ENCODE assay signal across 9 cellular contexts in the genomic region with DNA sequence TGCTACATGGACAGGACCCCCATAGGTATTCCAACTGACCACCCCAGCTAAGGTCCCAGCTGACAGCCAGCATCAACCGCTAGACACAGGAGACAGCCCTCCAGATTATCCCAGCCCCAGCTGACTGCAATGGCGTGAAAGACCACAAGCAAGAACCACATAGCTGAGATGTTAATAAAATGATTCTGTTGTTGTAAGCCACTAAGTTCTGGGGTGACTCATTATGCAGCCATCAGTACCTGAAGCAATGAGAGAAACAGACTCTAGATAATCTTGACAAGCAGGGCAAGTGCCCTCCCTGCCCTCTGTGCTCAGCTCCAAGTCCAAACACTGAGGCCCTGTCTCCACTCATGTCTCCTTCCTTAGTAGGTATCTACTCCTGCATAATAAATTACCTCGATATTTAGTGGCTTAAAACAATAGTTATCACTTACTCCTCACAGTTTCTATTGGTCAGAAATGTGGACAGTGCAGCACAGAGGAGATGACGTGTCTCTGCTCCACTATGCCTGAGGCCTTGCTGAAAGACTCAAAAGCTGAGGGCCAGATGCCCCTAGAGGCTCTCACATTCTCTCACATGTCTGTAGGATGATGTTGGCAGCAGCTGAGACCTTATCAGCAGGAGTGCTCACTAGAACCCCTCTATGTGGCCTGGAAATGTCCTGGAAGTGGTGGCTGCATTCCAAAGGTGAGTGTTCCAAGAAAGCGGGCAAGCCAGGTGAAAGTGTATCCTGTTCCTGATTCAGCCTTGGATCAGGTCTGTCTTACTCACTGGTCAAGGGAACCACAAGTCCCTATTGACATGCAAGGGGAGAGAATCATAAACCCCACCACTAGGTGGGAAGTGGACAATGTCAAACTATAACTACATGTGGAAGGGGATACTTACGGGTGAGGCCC. TPM values are rescaled to one million over a fixed set of nuclear protein-coding genes. Genes with fewer than 3 reads are reported as not detected.
DNase-seq lines count a peak whose midpoint lies in the region; ATAC-seq, FAIRE-seq and TF ChIP-seq lines count a peak whose summit lies in the region.
"Had no signal": no experiment of that assay in that cellular context is flagged by ENCODE, and none has a peak within 500 bp of the region (broad histone marks: within the 10 kb centered on the region; RNA-seq: fewer than 3 reads in every experiment).

No MANE protein-coding gene starts in this region.

- CTCF ChIA-PET in GM12878 (lab: Yijun Ruan, JAX) (interaction anchor here (0.8 to 4.2 kb wide), 9 partner anchors 11 to 73 kb away, joined by 3 to 23 read pairs (median 4); no protein-coding TSS in a partner anchor), HEK293T (lab: Yijun Ruan, JAX) (interaction anchor here (0.7 kb wide), 1 partner anchor 10 kb away, joined by 3 read pairs; no protein-coding TSS in a partner anchor)

- no peak overlapping the region for H3K9ac ChIP-seq in GM12878 (ENCODE audit: control insufficient read depth, insufficient read depth, low read length)

- peaks cover 92% of the 10 kb centered on the region for H3K79me2 ChIP-seq in GM12878 (ENCODE audit: control insufficient read depth, insufficient read depth, low read length)

- TF ChIP-seq POLR2A in GM12878 (IDR thresholded peaks at IDR 0.05; ENCODE audit: low read depth, low read length): no peak

- SMC1A ChIA-PET in GM12878 (lab: Charles Lee; ENCODE audit: uncharacterized antibody, unreplicated experiment): interaction anchor here (0.8 to 4.8 kb wide), 7 partner anchors 11 to 376 kb away, joined by 3 to 26 read pairs (median 5); no protein-coding TSS in a partner anchor

- POLR2A ChIA-PET in GM12878 (lab: Charles Lee): interaction anchor here (1.0 to 3.5 kb wide), 3 partner anchors 11 to 32 kb away, joined by 3 to 19 read pairs (median 3); no protein-coding TSS in a partner anchor
- POLR2A ChIA-PET in HEK293T (lab: Yijun Ruan, JAX): interaction anchor here (1.7 kb wide), 1 partner anchor 10 kb away, joined by 7 read pairs; no protein-coding TSS in a partner anchor

- peak overlapping the region; percentile 96 for H3K4me2 ChIP-seq in GM12878 (ENCODE audit: control insufficient read depth, insufficient read depth)

- 90% methylated on average over 6 of the region's 6 CpGs for WGBS in GM12878 (ENCODE audit: insufficient coverage, insufficient replicate concordance, low lambda C conversion rate, missing lambda C conversion rate)
- WGBS in lung, 2 donors: 67 to 70% methylated on average over 6 of the region's 6 CpGs

- no peaks in the 10 kb centered on the region for H3K9me3 ChIP-seq in GM12878 (replicated peaks; ENCODE audit: control insufficient read depth, insufficient read depth, low read length)
- H3K9me3 ChIP-seq in lung (ENCODE audit: control insufficient read depth in 2 of 2, insufficient read depth in 1 of 2, low read length in 1 of 2): no peaks in the 10 kb centered on the region
- H3K9me3 ChIP-seq: prostate gland had no signal

- H2AFZ ChIP-seq in GM12878 (ENCODE audit: control insufficient read depth, low read depth, low read length): no peak overlapping the region

- 0 out of 3 replicates have a peak, but pooled peaks have one; percentile 4 for ATAC-seq in GM12878
- no peak for ATAC-seq in lung (ENCODE audit: insufficient read depth, low FRiP score)

- DNase-seq in AG08395 (ENCODE audit: low spot score): peak; percentile 74
- DNase-seq in HS-5 (ENCODE audit: low read depth): peak; percentile 77
- DNase-seq in GM12878 (ENCODE audit: low read depth, low spot score): no peak
- no peak for DNase-seq in lung (ENCODE audit: low spot score)
- DNase-seq in HEK293T (ENCODE audit: extremely low spot score): no peak
- no peak for DNase-seq in OCI-M1 (lab: John Stamatoyannopoulos, UW)
- no peak for DNase-seq in OCI-M2 (lab: John Stamatoyannopoulos, UW; ENCODE audit: unreplicated experiment)
- DNase-seq in NCI-H1930 (lab: John Stamatoyannopoulos, UW): no peak

- no peak for TF ChIP-seq RAD21 in GM12878 (IDR thresholded peaks at IDR 0.05; ENCODE audit: insufficient read depth, low read depth, low read length)

- TF ChIP-seq CTCF in GM12878 (IDR thresholded peaks at IDR 0.05 in 2 of 3, conservative IDR thresholded peaks at IDR 0.05 in 1 of 3; ENCODE audit: control insufficient read depth in 2 of 3, extremely low read depth in 1 of 3, insufficient read depth in 1 of 3, low read depth in 3 of 3, low read length in 3 of 3) (no peak), lung (IDR thresholded peaks at IDR 0.05; ENCODE audit: control extremely low read depth, extremely low read depth) (no peak)

- no peak for TF ChIP-seq EP300 in GM12878 (IDR thresholded peaks at IDR 0.05; ENCODE audit: borderline replicate concordance in 1 of 2, control insufficient read depth in 1 of 2, low read depth in 2 of 2, low read length in 2 of 2)

- BruUV-seq in GM12878 (replicated peaks; lab: Mats Ljungman, UMichigan): no TSS peak

- peak overlapping the region; percentile 8; the same call in 1 of the 2 replicates for H3K27ac ChIP-seq in GM12878 (ENCODE audit: control insufficient read depth, insufficient read depth)
- peak overlapping the region; percentile 5 to 62 for H3K27ac ChIP-seq in lung (ENCODE audit: low read depth in 1 of 2, low read length in 1 of 2)
- H3K27ac ChIP-seq: prostate gland had no signal

- RAD21 ChIA-PET in GM12878 (lab: Charles Lee; ENCODE audit: unreplicated experiment): interaction anchor here (1.0 to 1.3 kb wide), 3 partner anchors 14 to 68 kb away, joined by 3 to 4 read pairs (median 3); no protein-coding TSS in a partner anchor

- intact Hi-C loops in GM12878 (cut with micrococcal nuclease; ENCODE audit: unreplicated experiment): loop anchor here (10.0 kb wide), 1 partner anchor 355 kb away; no protein-coding TSS in a partner anchor

- H4K20me1 ChIP-seq in GM12878 (ENCODE audit: control insufficient read depth, insufficient read depth): peaks cover 46% of the 10 kb centered on the region

- no peaks in the 10 kb centered on the region for H3K27me3 ChIP-seq in GM12878 (replicated peaks in 1 of 2; ENCODE audit: control insufficient read depth in 2 of 2, insufficient read depth in 2 of 2, low read length in 1 of 2)
- H3K27me3 ChIP-seq in lung (ENCODE audit: control insufficient read depth, insufficient read depth): no peaks in the 10 kb centered on the region

- H3K4me1 ChIP-seq in GM12878 (ENCODE audit: control insufficient read depth, insufficient read depth, low read length) (peaks cover 37% of the 10 kb centered on the region), lung (ENCODE audit: control insufficient read depth in 2 of 2, insufficient read depth in 2 of 2, low read length in 2 of 2) (peaks cover 29 to 48% of the 10 kb centered on the region in 2 donors)

- H3K36me3 ChIP-seq in GM12878 (ENCODE audit: control insufficient read depth in 2 of 2, insufficient read depth in 2 of 2, low read length in 1 of 2) (peaks cover 4 to 27% of the 10 kb centered on the region in 2 experiments), lung (ENCODE audit: control insufficient read depth in 2 of 2, insufficient read depth in 2 of 2, low read length in 2 of 2) (peaks cover 0 to 14% of the 10 kb centered on the region in 2 donors)
- H3K36me3 ChIP-seq: prostate gland had no signal

- peak overlapping the region; percentile 81 for H3K4me3 ChIP-seq in GM12878
- no peak overlapping the region for H3K4me3 ChIP-seq in lung
- H3K4me3 ChIP-seq: prostate gland had no signal

- in situ Hi-C loops in GM12878 (cut with MboI): loop anchor here (5.0 to 25.0 kb wide), 3 partner anchors 62 to 988 kb away; a partner anchor contains a TSS

- no peak for FAIRE-seq in GM12878 (lab: Jason Lieb, UNC)

TF ChIP-seq in HEK293T, 16 proteins besides CTCF, POLR2A, EP300 and RAD21:
- no peak for TF ChIP-seq CTBP1 (IDR thresholded peaks at IDR 0.05; ENCODE audit: borderline replicate concordance)
- TF ChIP-seq SUZ12 (IDR thresholded peaks at IDR 0.05): no peak
- TF ChIP-seq FOXA1 (IDR thresholded peaks at IDR 0.05): no peak
- no peak for TF ChIP-seq LEF1 (IDR thresholded peaks at IDR 0.05; ENCODE audit: borderline replicate concordance)
- TF ChIP-seq SP1 (IDR thresholded peaks at IDR 0.05): no peak
- no peak for TF ChIP-seq FOXM1 (IDR thresholded peaks at IDR 0.05; ENCODE audit: borderline replicate concordance)
- no peak for TF ChIP-seq L3MBTL2 (conservative IDR thresholded peaks at IDR 0.05)
- no peak for TF ChIP-seq ZNF384 (IDR thresholded peaks at IDR 0.05)
- no peak for TF ChIP-seq TARDBP (IDR thresholded peaks at IDR 0.05)

RNA-seq across cellular contexts. Expression of a gene that starts 2.5 kb away (rescaled TPM):
- total RNA-seq in GM12878 (2013; cell fraction: nucleolus; rRNA removed): 148 and 157 TPM in 2 replicates
- total RNA-seq in GM12878 (2014; rRNA removed) (44.6 and 50.7 TPM in 2 replicates), GM12878 (2014; rRNA removed; fragmentation: Illumina TruSeq; extraction: Trizol) (32.5 and 33.6 TPM in 2 replicates), GM12878 (2021) (76.4 and 82.3 TPM in 2 replicates), lung (100 to 1,000 TPM; 117 to 274 TPM)
- 61.9 TPM for polyA plus RNA-seq in GM12878 (2011; ENCODE audit: low read depth)
- polyA plus RNA-seq in GM12878 (2011; rRNA removed) (74.1 and 88.4 TPM in 2 replicates), GM12878 (2014; fragmentation: Illumina TruSeq; extraction: Trizol) (32.3 and 38.1 TPM in 2 replicates), GM12878 (2014; fragmentation: Nextera tagmentation; extraction: Ambion mirVana) (1 to 10 TPM; 3.1 to 7.7 TPM), GM12878 (2014; rRNA removed) (74.7 and 90.4 TPM in 2 replicates), GM12878 (2016; fragmentation: Nextera tagmentation; extraction: Ambion mirVana) (10 to 100 TPM; 75.2 to 85.9 TPM), lung (100 to 1,000 TPM; 149 to 415 TPM)
- polyA plus RNA-seq in GM12878 (2011; cell fraction: cytosol; rRNA removed): 118 and 136 TPM in 2 replicates
- 129 and 130 TPM in 2 replicates for polyA plus RNA-seq in GM12878 (2011; cell fraction: nucleus; rRNA removed)
- polyA plus RNA-seq in GM12878 (2012): 109 and 110 TPM in 2 replicates
- 74.1 and 128 TPM in 2 replicates for polyA minus RNA-seq in GM12878 (2011; rRNA and poly(A)+ RNA removed)
- polyA minus RNA-seq in GM12878 (2011; cell fraction: cytosol; rRNA and poly(A)+ RNA removed): 60.1 and 60.4 TPM in 2 replicates
- polyA minus RNA-seq in GM12878 (2011; cell fraction: nucleus; rRNA and poly(A)+ RNA removed): 48.4 and 56.6 TPM in 2 replicates

Comparison
In these comparisons a context has a peak if more than half of its experiments do, and no peak if none do; other contexts are left out.
1. DNase-seq: peak in AG08395 (single experiment) and HS-5 (single experiment); none in GM12878 (single experiment), lung (single experiment), HEK293T (single experiment), OCI-M1 (single experiment), OCI-M2 (single experiment) and NCI-H1930 (0 of 2).